In the genomic region with DNA sequence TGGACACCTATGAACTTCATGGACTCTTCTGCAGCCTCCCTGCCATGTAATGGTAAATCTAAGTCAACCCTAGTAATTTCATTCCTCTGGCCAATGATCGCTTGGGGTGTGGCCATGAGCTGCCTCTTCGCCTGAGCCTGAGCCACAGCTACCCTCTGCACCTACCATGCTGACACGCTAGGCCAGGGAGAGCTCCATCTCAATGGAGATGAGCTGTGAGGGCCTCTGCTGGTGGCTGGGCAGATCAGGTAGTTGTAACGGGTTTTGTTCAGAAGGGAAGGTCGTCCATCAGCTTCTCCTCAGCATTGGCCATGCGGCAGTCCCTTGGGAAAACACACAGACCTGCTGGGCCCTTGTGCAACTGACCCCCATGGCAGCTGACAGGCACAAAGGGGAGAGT, we compare ENCODE assay signal across 8 cellular contexts. TPM values are rescaled to one million over a fixed set of nuclear protein-coding genes. Genes with fewer than 3 reads are reported as not detected.
DNase-seq lines count a peak whose midpoint lies in the region; ATAC-seq and TF ChIP-seq lines count a peak whose summit lies in the region.

No MANE protein-coding gene starts in this region.

- no peak overlapping the region for H3K4me3 Mint-ChIP-seq in activated T-helper 1 cell treated with anti-CD3 and anti-CD28 coated beads, Interleukin-12 subunit alpha, Interleukin-12 subunit beta, Interleukin-2, Interleukin-4 antibody, amounts not matched to agents 30 ng/mL and 10 ng/mL and 1 ng/mL, durations not matched to agents 14 hours and 24 hours and 36 hours

- H3K27ac ChIP-seq in coronary artery = no peak overlapping the region

- no peak overlapping the region for H3K27ac Mint-ChIP-seq in activated T-helper 1 cell treated with anti-CD3 and anti-CD28 coated beads, Interleukin-12 subunit alpha, Interleukin-12 subunit beta, Interleukin-2, Interleukin-4 antibody, amounts not matched to agents 30 ng/mL and 10 ng/mL and 1 ng/mL, durations not matched to agents 14 hours and 24 hours and 36 hours

- H3K27me3 Mint-ChIP-seq in activated T-helper 1 cell treated with anti-CD3 and anti-CD28 coated beads, Interleukin-12 subunit alpha, Interleukin-12 subunit beta, Interleukin-2, Interleukin-4 antibody, amounts not matched to agents 30 ng/mL and 10 ng/mL and 1 ng/mL, durations not matched to agents 14 hours and 24 hours and 36 hours (ENCODE audit: insufficient read depth) = peaks cover 5% of the 10 kb centered on the region

- H3K9me3 Mint-ChIP-seq in activated T-helper 1 cell treated with anti-CD3 and anti-CD28 coated beads, Interleukin-12 subunit alpha, Interleukin-12 subunit beta, Interleukin-2, Interleukin-4 antibody, amounts not matched to agents 30 ng/mL and 10 ng/mL and 1 ng/mL, durations not matched to agents 14 hours and 24 hours and 36 hours = no peaks in the 10 kb centered on the region

- DNase-seq in RPMI7951 (ENCODE audit: low read depth) (peak; percentile 48), iPS-NIHi7 (ENCODE audit: extremely low spot score) (peak; percentile 74), NCI-H524 treated with DMSO at 0.1 percent for 48 hours (lab: John Stamatoyannopoulos, UW) (no peak), coronary artery (ENCODE audit: low spot score) (no peak)
- DNase-seq in effector CD4-positive, alpha-beta T cell = no peak
- DNase-seq in activated T-helper 1 cell treated with anti-CD3 and anti-CD28 coated beads, Interleukin-12 subunit alpha, Interleukin-12 subunit beta, Interleukin-2, Interleukin-4 antibody, amounts not matched to agents 30 ng/mL and 10 ng/mL and 1 ng/mL, durations not matched to agents 14 hours and 24 hours and 36 hours (ENCODE audit: low spot score) = no peak

- peaks cover 8% of the 10 kb centered on the region for H3K36me3 Mint-ChIP-seq in activated T-helper 1 cell treated with anti-CD3 and anti-CD28 coated beads, Interleukin-12 subunit alpha, Interleukin-12 subunit beta, Interleukin-2, Interleukin-4 antibody, amounts not matched to agents 30 ng/mL and 10 ng/mL and 1 ng/mL, durations not matched to agents 14 hours and 24 hours and 36 hours (ENCODE audit: low read depth)

- H3K4me3 ChIP-seq in coronary artery = no peak overlapping the region

- no peak for TF ChIP-seq CTCF in coronary artery (IDR thresholded peaks at IDR 0.05)

- intact Hi-C loops in activated T-helper 1 cell treated with anti-CD3 and anti-CD28 coated beads, Interleukin-12 subunit alpha, Interleukin-12 subunit beta, Interleukin-2, Interleukin-4 antibody, amounts not matched to agents 30 ng/mL and 10 ng/mL and 1 ng/mL, durations not matched to agents 14 hours and 24 hours and 36 hours (cut with micrococcal nuclease) = no loop called here

- peaks cover 11% of the 10 kb centered on the region for H3K4me1 Mint-ChIP-seq in activated T-helper 1 cell treated with anti-CD3 and anti-CD28 coated beads, Interleukin-12 subunit alpha, Interleukin-12 subunit beta, Interleukin-2, Interleukin-4 antibody, amounts not matched to agents 30 ng/mL and 10 ng/mL and 1 ng/mL, durations not matched to agents 14 hours and 24 hours and 36 hours (ENCODE audit: low read depth)

- peak; percentile 86 for ATAC-seq in GM18867 (IDR thresholded peaks at IDR 0.05; ENCODE audit: unreplicated experiment)
- ATAC-seq in HG02938 (IDR thresholded peaks at IDR 0.05; ENCODE audit: unreplicated experiment) = peak; percentile 71

RNA-seq across cellular contexts. Expression of gene MPHOSPH10, which starts 24.4 kb away (rescaled TPM):
- 21.7 and 23.4 TPM in 2 replicates for total RNA-seq in RPMI7951 (2014; rRNA removed; shearing (Covaris generic))
- 67.5 and 68.8 TPM in 2 replicates for total RNA-seq in activated T-helper 1 cell treated with anti-CD3 and anti-CD28 coated beads, Interleukin-12 subunit alpha, Interleukin-12 subunit beta, Interleukin-2, Interleukin-4 antibody, amounts not matched to agents 30 ng/mL and 10 ng/mL and 1 ng/mL, durations not matched to agents 14 hours and 24 hours and 36 hours

RNA-seq across cellular contexts. Expression of gene MCEE, which starts 24.8 kb away (rescaled TPM):
- 20.2 and 28.6 TPM in 2 replicates for total RNA-seq in RPMI7951 (2014; rRNA removed; shearing (Covaris generic))
- total RNA-seq in activated T-helper 1 cell treated with anti-CD3 and anti-CD28 coated beads, Interleukin-12 subunit alpha, Interleukin-12 subunit beta, Interleukin-2, Interleukin-4 antibody, amounts not matched to agents 30 ng/mL and 10 ng/mL and 1 ng/mL, durations not matched to agents 14 hours and 24 hours and 36 hours = 11.4 and 14.7 TPM in 2 replicates

Comparison
In these comparisons a context has a peak if more than half of its experiments do, and no peak if none do; other contexts are left out.
1. DNase-seq: peak in RPMI7951 (single experiment) and iPS-NIHi7 (single experiment); none in NCI-H524 treated with DMSO at 0.1 percent for 48 hours (single experiment), effector CD4-positive, alpha-beta T cell (single experiment), activated T-helper 1 cell treated with anti-CD3 and anti-CD28 coated beads, Interleukin-12 subunit alpha, Interleukin-12 subunit beta, Interleukin-2, Interleukin-4 antibody, amounts not matched to agents 30 ng/mL and 10 ng/mL and 1 ng/mL, durations not matched to agents 14 hours and 24 hours and 36 hours (single experiment) and coronary artery (single experiment).